In genomic region chr2:109421101-109421500, GRCh38 we compare ENCODE assay signal across 27 cellular contexts.
"Had no signal": no experiment of that assay in that cellular context is flagged by ENCODE, and none has a peak within 500 bp of the region (broad histone marks: within the 10 kb centered on the region; RNA-seq: fewer than 3 reads in every experiment).

No MANE protein-coding gene starts in this region.

- ATAC-seq: activated T-cell treated with anti-CD3 and anti-CD28 coated beads, Interleukin-2, amount 50 U/mL, for 4 hours; Panc1; Right ventricle myocardium inferior; T-cell had no signal

- H3K4me3 ChIP-seq: SK-N-MC had no signal

- DNase-seq: activated B cell treated with CpG ODN at 0.5 μM for 24 hours; activated CD4-positive, alpha-beta memory T cell treated with anti-CD3 and anti-CD28 coated beads for 36 hours; activated CD4-positive, alpha-beta T cell treated with anti-CD3 and anti-CD28 coated beads for 1 hour; activated CD4-positive, alpha-beta T cell treated with anti-CD3 and anti-CD28 coated beads, Interleukin-2, amount 10 ng/mL, durations not matched to agents 24 days and 14 days; activated CD8-positive, alpha-beta memory T cell treated with anti-CD3 and anti-CD28 coated beads for 24 hours; activated gamma-delta T cell; activated naive CD4-positive, alpha-beta T cell treated with anti-CD3 and anti-CD28 coated beads for 36 hours; activated T-cell treated with anti-CD3 and anti-CD28 coated beads, Interleukin-2, amount 50 U/mL, for 4 hours; amygdala; brain microvascular endothelial cell; cerebellar nuclear complex; NCI-H1092; NCI-H1417 treated with DMSO at 0.1 percent for 48 hours; NCI-H1694; NCI-H2029 treated with DMSO at 0.1 percent for 48 hours; NCI-H345; NCI-H510A treated with DMSO at 0.1 percent for 48 hours; NCI-H69; NK-92 treated with Interleukin-12 subunit alpha and Interleukin-12 subunit beta, amount 100 ng/mL, for 24 hours; OCI-M1; RPMI8226; T-cell; T-helper 2 cell; T1000 had no signal

- H3K36me3 ChIP-seq: brain microvascular endothelial cell had no signal

- H3K27me3 ChIP-seq: brain microvascular endothelial cell had no signal

- H3K27ac ChIP-seq: brain microvascular endothelial cell, SK-N-MC had no signal
